Comparison of ENCODE assay signal across 1 cellular context in the genomic region with DNA sequence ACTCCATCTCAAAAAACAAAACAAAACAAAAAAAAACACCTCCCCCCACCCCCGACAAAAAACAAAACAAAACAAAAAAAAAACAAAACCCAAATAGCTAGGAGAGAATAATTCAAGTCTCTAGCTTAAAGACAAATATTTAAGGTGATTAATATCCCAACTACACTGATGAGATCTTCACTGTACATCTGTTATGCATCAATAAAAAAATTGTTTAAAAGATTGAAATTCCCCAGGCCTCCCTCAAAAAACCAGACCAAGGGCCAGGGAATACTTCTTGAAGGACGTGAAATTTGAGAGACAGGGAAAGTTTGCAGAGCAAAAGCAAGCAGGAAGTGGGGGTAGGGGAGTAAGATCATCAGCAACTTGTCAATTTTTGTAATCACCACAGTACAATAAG.
A peak's percentile ranks its signal among the peaks of the same experiment; 100 is the strongest.
TF ChIP-seq lines count a peak whose summit lies in the region.

No MANE protein-coding gene starts in this region.

TF ChIP-seq in SK-N-SH, 30 proteins besides CTCF, POLR2A, EP300 and RAD21 (continued from another document):
- TF ChIP-seq, protein P1, sequence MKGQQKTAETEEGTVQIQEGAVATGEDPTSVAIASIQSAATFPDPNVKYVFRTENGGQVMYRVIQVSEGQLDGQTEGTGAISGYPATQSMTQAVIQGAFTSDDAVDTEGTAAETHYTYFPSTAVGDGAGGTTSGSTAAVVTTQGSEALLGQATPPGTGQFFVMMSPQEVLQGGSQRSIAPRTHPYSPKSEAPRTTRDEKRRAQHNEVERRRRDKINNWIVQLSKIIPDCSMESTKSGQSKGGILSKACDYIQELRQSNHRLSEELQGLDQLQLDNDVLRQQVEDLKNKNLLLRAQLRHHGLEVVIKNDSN (IDR thresholded peaks at IDR 0.05; ENCODE audit: borderline replicate concordance, low read depth), result no peak
- TF ChIP-seq NFIC (IDR thresholded peaks at IDR 0.05; ENCODE audit: borderline replicate concordance) (peak; percentile 30; the same call in 1 of the 2 replicates), ELF1 (IDR thresholded peaks at IDR 0.05) (no peak), SMC3 (IDR thresholded peaks at IDR 0.05; ENCODE audit: low read depth, low read length) (no peak), TAF1 (IDR thresholded peaks at IDR 0.05; ENCODE audit: borderline replicate concordance, low read depth, low read length) (no peak), REST (IDR thresholded peaks at IDR 0.05; ENCODE audit: low read depth, low read length) (no peak), MEF2A (IDR thresholded peaks at IDR 0.05; ENCODE audit: borderline replicate concordance, low read depth) (no peak)
- TF ChIP-seq, protein P2, sequence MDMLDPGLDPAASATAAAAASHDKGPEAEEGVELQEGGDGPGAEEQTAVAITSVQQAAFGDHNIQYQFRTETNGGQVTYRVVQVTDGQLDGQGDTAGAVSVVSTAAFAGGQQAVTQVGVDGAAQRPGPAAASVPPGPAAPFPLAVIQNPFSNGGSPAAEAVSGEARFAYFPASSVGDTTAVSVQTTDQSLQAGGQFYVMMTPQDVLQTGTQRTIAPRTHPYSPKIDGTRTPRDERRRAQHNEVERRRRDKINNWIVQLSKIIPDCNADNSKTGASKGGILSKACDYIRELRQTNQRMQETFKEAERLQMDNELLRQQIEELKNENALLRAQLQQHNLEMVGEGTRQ (IDR thresholded peaks at IDR 0.05; ENCODE audit: borderline replicate concordance, low read depth, low read length), result no peak
- TF ChIP-seq, protein P3, sequence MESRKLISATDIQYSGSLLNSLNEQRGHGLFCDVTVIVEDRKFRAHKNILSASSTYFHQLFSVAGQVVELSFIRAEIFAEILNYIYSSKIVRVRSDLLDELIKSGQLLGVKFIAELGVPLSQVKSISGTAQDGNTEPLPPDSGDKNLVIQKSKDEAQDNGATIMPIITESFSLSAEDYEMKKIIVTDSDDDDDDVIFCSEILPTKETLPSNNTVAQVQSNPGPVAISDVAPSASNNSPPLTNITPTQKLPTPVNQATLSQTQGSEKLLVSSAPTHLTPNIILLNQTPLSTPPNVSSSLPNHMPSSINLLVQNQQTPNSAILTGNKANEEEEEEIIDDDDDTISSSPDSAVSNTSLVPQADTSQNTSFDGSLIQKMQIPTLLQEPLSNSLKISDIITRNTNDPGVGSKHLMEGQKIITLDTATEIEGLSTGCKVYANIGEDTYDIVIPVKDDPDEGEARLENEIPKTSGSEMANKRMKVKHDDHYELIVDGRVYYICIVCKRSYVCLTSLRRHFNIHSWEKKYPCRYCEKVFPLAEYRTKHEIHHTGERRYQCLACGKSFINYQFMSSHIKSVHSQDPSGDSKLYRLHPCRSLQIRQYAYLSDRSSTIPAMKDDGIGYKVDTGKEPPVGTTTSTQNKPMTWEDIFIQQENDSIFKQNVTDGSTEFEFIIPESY (IDR thresholded peaks at IDR 0.05; ENCODE audit: borderline replicate concordance, low read depth), result no peak
- TF ChIP-seq, protein P4, sequence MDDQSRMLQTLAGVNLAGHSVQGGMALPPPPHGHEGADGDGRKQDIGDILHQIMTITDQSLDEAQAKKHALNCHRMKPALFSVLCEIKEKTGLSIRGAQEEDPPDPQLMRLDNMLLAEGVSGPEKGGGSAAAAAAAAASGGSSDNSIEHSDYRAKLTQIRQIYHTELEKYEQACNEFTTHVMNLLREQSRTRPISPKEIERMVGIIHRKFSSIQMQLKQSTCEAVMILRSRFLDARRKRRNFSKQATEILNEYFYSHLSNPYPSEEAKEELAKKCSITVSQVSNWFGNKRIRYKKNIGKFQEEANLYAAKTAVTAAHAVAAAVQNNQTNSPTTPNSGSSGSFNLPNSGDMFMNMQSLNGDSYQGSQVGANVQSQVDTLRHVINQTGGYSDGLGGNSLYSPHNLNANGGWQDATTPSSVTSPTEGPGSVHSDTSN (IDR thresholded peaks at IDR 0.05), result peak; percentile 68
